ENCODE assay signal across 24 cellular contexts in the genomic region with DNA sequence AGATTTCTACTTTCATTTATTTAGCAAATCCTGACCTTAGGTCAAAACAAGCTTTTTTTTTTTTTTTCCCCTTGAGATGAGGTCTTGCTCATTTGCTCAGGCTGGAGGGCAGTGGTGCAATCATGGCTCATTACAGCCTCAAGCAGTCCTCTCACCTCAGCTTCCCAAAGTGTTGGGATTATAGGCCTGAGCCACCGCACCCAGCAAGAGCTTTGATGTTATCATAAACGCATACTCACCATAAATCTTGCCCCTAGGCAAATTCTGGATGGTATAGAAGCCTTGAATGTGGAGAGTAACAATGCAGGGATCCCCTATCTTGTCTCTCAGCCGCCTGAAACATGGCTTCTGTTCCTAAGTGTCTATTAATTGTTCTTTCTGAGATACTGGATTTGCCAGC. TPM values are rescaled to one million over a fixed set of nuclear protein-coding genes. Genes with fewer than 3 reads are reported as not detected.
A peak's percentile ranks its signal among the peaks of the same experiment; 100 is the strongest.
DNase-seq lines count a peak whose midpoint lies in the region; FAIRE-seq and TF ChIP-seq lines count a peak whose summit lies in the region.
"Had no signal": no experiment of that assay in that cellular context is flagged by ENCODE, and none has a peak within 500 bp of the region (broad histone marks: within the 10 kb centered on the region; RNA-seq: fewer than 3 reads in every experiment).

No MANE protein-coding gene starts in this region.

- H2BK5ac ChIP-seq in trophoblast cell (ENCODE audit: low read depth, low read length, poor library complexity) = no peak overlapping the region

- H4K20me1 ChIP-seq in mammary epithelial cell (ENCODE audit: insufficient read depth, low read length) = no peaks in the 10 kb centered on the region
- H4K20me1 ChIP-seq in keratinocyte (ENCODE audit: control insufficient read depth, extremely low read depth, insufficient read depth, low read length) = no peaks in the 10 kb centered on the region

- no peak overlapping the region for H3K4ac ChIP-seq in trophoblast cell (ENCODE audit: low read depth, low read length)

- H3K9me3 ChIP-seq in mammary epithelial cell (replicated peaks; ENCODE audit: insufficient read depth, low read length) (no peaks in the 10 kb centered on the region), keratinocyte (ENCODE audit: control insufficient read depth, low read depth, low read length) (no peaks in the 10 kb centered on the region), trophoblast cell (ENCODE audit: insufficient read depth, low read depth, low read length) (no peaks in the 10 kb centered on the region), MG63 (no peaks in the 10 kb centered on the region)
- H3K9me3 ChIP-seq: A549, Caco-2 had no signal

- TF ChIP-seq CTCF in mammary epithelial cell (conservative IDR thresholded peaks at IDR 0.05 in 1 of 2, IDR thresholded peaks at IDR 0.05 in 1 of 2; ENCODE audit: extremely low read depth in 1 of 2, insufficient read depth in 1 of 2, low read depth in 1 of 2, low read length in 2 of 2) (no peak), MCF 10A (IDR thresholded peaks at IDR 0.05; ENCODE audit: unreplicated experiment) (no peak), keratinocyte (optimal IDR thresholded peaks at IDR 0.05 in 1 of 3, IDR thresholded peaks at IDR 0.05 in 1 of 3, conservative IDR thresholded peaks at IDR 0.05 in 1 of 3; ENCODE audit: extremely low read depth in 1 of 3, insufficient read depth in 2 of 3, low read length in 3 of 3) (no peak)

- H3K27me3 Mint-ChIP-seq in MCF 10A (ENCODE audit: insufficient read depth, unreplicated experiment) = no peaks in the 10 kb centered on the region

- H2BK12ac ChIP-seq in trophoblast cell (ENCODE audit: low read length) = no peak overlapping the region

- 86% methylated on average over 3 of the region's 3 CpGs for WGBS in mammary epithelial cell (ENCODE audit: low coverage, missing lambda C conversion rate)
- no CpG with 5 or more reads among the region's 3 CpGs for WGBS in trophoblast cell (ENCODE audit: extremely low coverage, insufficient coverage, insufficient read length)

- H2BK120ac ChIP-seq in trophoblast cell (ENCODE audit: insufficient read depth, low read length, poor library complexity) = no peak overlapping the region

- no peaks in the 10 kb centered on the region for H3K27me3 ChIP-seq in mammary epithelial cell (ENCODE audit: insufficient read depth, low read length)
- H3K27me3 ChIP-seq in keratinocyte (ENCODE audit: control insufficient read depth, extremely low read depth, insufficient read depth, low read length) = no peaks in the 10 kb centered on the region
- H3K27me3 ChIP-seq in trophoblast cell (ENCODE audit: insufficient read depth, low read length) = no peaks in the 10 kb centered on the region
- no peaks in the 10 kb centered on the region for H3K27me3 ChIP-seq in MG63

- H3K79me1 ChIP-seq in trophoblast cell (ENCODE audit: low read length) = no peaks in the 10 kb centered on the region

- H3K36me3 ChIP-seq in mammary epithelial cell (ENCODE audit: insufficient read depth, low read length) (no peaks in the 10 kb centered on the region), keratinocyte (ENCODE audit: control insufficient read depth in 2 of 2, extremely low read depth in 1 of 2, insufficient read depth in 2 of 2, low read length in 2 of 2) (no peaks in the 10 kb centered on the region), trophoblast cell (ENCODE audit: control insufficient read depth in 1 of 2, insufficient read depth in 2 of 2, low read length in 2 of 2) (no peaks in the 10 kb centered on the region), MG63 (no peaks in the 10 kb centered on the region)

- peak; percentile 35 for DNase-seq in mammary epithelial cell
- no peak for DNase-seq in MCF 10A (ENCODE audit: unreplicated experiment)
- DNase-seq in keratinocyte (ENCODE audit: low read depth, low spot score) = no peak
- DNase-seq in trophoblast cell = peak; percentile 73 to 97
- no peak for DNase-seq in MG63
- DNase-seq in KG1 (lab: John Stamatoyannopoulos, UW) = no peak
- no peak for DNase-seq in EL
- DNase-seq: AML-193; Caco-2; CD4-positive, alpha-beta T cell; GDM1; GM23248; H7; HFFc6; IMR-90 had no signal

- H3K4me2 ChIP-seq in mammary epithelial cell (ENCODE audit: insufficient read depth, low read depth, low read length) (no peak overlapping the region), keratinocyte (ENCODE audit: control insufficient read depth, extremely low read depth, insufficient read depth, low read depth, low read length) (no peak overlapping the region), trophoblast cell (ENCODE audit: low read length) (no peak overlapping the region)
- H3K4me2 ChIP-seq: A549 had no signal

- no peaks in the 10 kb centered on the region for H3K36me3 Mint-ChIP-seq in MCF 10A (ENCODE audit: insufficient read depth, unreplicated experiment)

- H3K79me2 ChIP-seq in mammary epithelial cell (ENCODE audit: insufficient read depth, low read length) = no peaks in the 10 kb centered on the region
- no peaks in the 10 kb centered on the region for H3K79me2 ChIP-seq in keratinocyte (ENCODE audit: control insufficient read depth, insufficient read depth, low read length)
- no peaks in the 10 kb centered on the region for H3K79me2 ChIP-seq in trophoblast cell (ENCODE audit: control insufficient read depth, insufficient read depth, low read length, poor library complexity)

- H4K12ac ChIP-seq in trophoblast cell (ENCODE audit: low read depth, low read length) = no peak overlapping the region

- CTCF ChIA-PET in mammary epithelial cell (lab: Charles Lee; ENCODE audit: low non-redundant PET) = interaction anchor here (0.6 kb wide), 1 partner anchor 193 kb away, joined by 4 read pairs; no protein-coding TSS in a partner anchor
- CTCF ChIA-PET in MCF 10A (lab: Yijun Ruan, JAX) = interaction anchor here (0.6 to 1.3 kb wide), 4 partner anchors 30 to 1373 kb away, joined by 3 to 4 read pairs (median 3); no protein-coding TSS in a partner anchor

- no peak overlapping the region for H4K91ac ChIP-seq in trophoblast cell (ENCODE audit: low read depth, low read length)

- H3K18ac ChIP-seq in trophoblast cell (ENCODE audit: low read length) = no peak overlapping the region

- no peak overlapping the region for H3K27ac Mint-ChIP-seq in MCF 10A (ENCODE audit: low read depth, unreplicated experiment)
- H3K27ac Mint-ChIP-seq: CD4-positive, alpha-beta T cell; HFFc6 had no signal

- FAIRE-seq in keratinocyte (lab: Jason Lieb, UNC) = no peak
- FAIRE-seq: A549, D721Med, GM12892, GM18507 had no signal

- peaks cover under 1% of the 10 kb centered on the region for H3K4me1 ChIP-seq in mammary epithelial cell (ENCODE audit: insufficient read depth, low read length)
- H3K4me1 ChIP-seq in keratinocyte (ENCODE audit: control insufficient read depth, extremely low read depth, insufficient read depth, low read length) = peaks cover 5% of the 10 kb centered on the region
- peaks cover 0 to 2% of the 10 kb centered on the region in 2 experiments for H3K4me1 ChIP-seq in trophoblast cell (ENCODE audit: control insufficient read depth in 1 of 2, insufficient read depth in 2 of 2, low read length in 2 of 2)
- H3K4me1 ChIP-seq: A549 had no signal

- dilution Hi-C loops in mammary epithelial cell (cut with HindIII; ENCODE audit: low sequenced_read_pairs) (no loop called here), keratinocyte (cut with MboI; ENCODE audit: extremely low pct_ligation_motif_present, low sequenced_read_pairs) (no loop called here)

- no peak overlapping the region for H3K27ac ChIP-seq in mammary epithelial cell (ENCODE audit: insufficient read depth, low read depth, low read length)
- no peak overlapping the region for H3K27ac ChIP-seq in keratinocyte (ENCODE audit: control insufficient read depth, insufficient read depth, low read length)
- no peak overlapping the region for H3K27ac ChIP-seq in trophoblast cell (ENCODE audit: low read depth, low read length)
- H3K27ac ChIP-seq: 22Rv1, A549, C4-2B, GM23248, HL-60 had no signal

- H3K14ac ChIP-seq in trophoblast cell (ENCODE audit: low read length) = no peak overlapping the region

- H3K9me3 Mint-ChIP-seq in MCF 10A (ENCODE audit: unreplicated experiment) = no peaks in the 10 kb centered on the region
- H3K9me3 Mint-ChIP-seq: CD4-positive, alpha-beta T cell had no signal

- H3K4me1 Mint-ChIP-seq in MCF 10A (ENCODE audit: insufficient read depth, unreplicated experiment) = no peaks in the 10 kb centered on the region

- H3K9me1 ChIP-seq in keratinocyte (ENCODE audit: control insufficient read depth, extremely low read depth, insufficient read depth, low read length) = no peaks in the 10 kb centered on the region

- intact Hi-C loops in mammary epithelial cell (cut with micrococcal nuclease) (no loop called here), MCF 10A (cut with micrococcal nuclease) (no loop called here)

- no peak overlapping the region for H2AFZ ChIP-seq in mammary epithelial cell (ENCODE audit: low read depth, low read length)
- H2AFZ ChIP-seq in keratinocyte (ENCODE audit: control insufficient read depth, low read length) = peak overlapping the region; percentile 27
- no peak overlapping the region for H2AFZ ChIP-seq in trophoblast cell (ENCODE audit: insufficient read depth, low read length, poor library complexity)
- H2AFZ ChIP-seq: GM23248 had no signal

- no peak overlapping the region for H4K8ac ChIP-seq in trophoblast cell (ENCODE audit: low read depth, low read length)

- H3K23ac ChIP-seq in trophoblast cell (ENCODE audit: low read length) = no peak overlapping the region

- H3K4me3 ChIP-seq in mammary epithelial cell (replicated peaks in 1 of 3; ENCODE audit: insufficient read depth in 1 of 3, low read depth in 2 of 3, low read length in 3 of 3) = no peak overlapping the region
- H3K4me3 ChIP-seq in keratinocyte (ENCODE audit: control insufficient read depth in 2 of 3, extremely low read depth in 1 of 3, insufficient read depth in 2 of 3, low read depth in 1 of 3, low read length in 3 of 3) = no peak overlapping the region
- no peak overlapping the region for H3K4me3 ChIP-seq in trophoblast cell (ENCODE audit: low read depth, low read length)
- no peak overlapping the region for H3K4me3 ChIP-seq in MG63
- H3K4me3 ChIP-seq: A549, GM23248 had no signal

- in situ Hi-C loops in mammary epithelial cell (cut with MboI; ENCODE audit: low sequenced_read_pairs in 2 of 2) = no loop called here

- H3K9ac ChIP-seq in mammary epithelial cell (ENCODE audit: insufficient read depth, low read length) (no peak overlapping the region), keratinocyte (ENCODE audit: control insufficient read depth, extremely low read depth, insufficient read depth, low read length) (no peak overlapping the region), trophoblast cell (ENCODE audit: low read length) (no peak overlapping the region)
- H3K9ac ChIP-seq: GM23248 had no signal

- H3K4me3 Mint-ChIP-seq in MCF 10A (ENCODE audit: unreplicated experiment) = no peak overlapping the region
- H3K4me3 Mint-ChIP-seq: CD4-positive, alpha-beta T cell; HFFc6 had no signal

- POLR2A ChIA-PET in MCF 10A (lab: Yijun Ruan, JAX) = interaction anchor here (0.8 kb wide), 1 partner anchor 13 kb away, joined by 3 read pairs; no protein-coding TSS in a partner anchor

- H2AK5ac ChIP-seq in trophoblast cell (ENCODE audit: low read length) = no peak overlapping the region

- BruUV-seq in mammary epithelial cell (replicated peaks; lab: Mats Ljungman, UMichigan) = no TSS peak
- BruUV-seq in MCF 10A (replicated peaks; lab: Mats Ljungman, UMichigan) = no TSS peak

RNA-seq across cellular contexts. Expression of gene CLDN8, which starts 24.8 kb away (rescaled TPM):
- total RNA-seq in mammary epithelial cell (1 to 10 TPM in 1 of 2 donors, not detected in 1; 1.3 TPM), MCF 10A (2022) (not detected in 2 replicates)
- polyA plus RNA-seq in mammary epithelial cell (0.06 TPM), keratinocyte (0.07 to 0.18 TPM in 2 of 3 replicates, not detected in the other)
- polyA minus RNA-seq in mammary epithelial cell (not detected), keratinocyte (not detected in 3 replicates)
- polyA plus RNA-seq in keratinocyte (2011; ENCODE audit: low read depth) = 0.12 TPM
- not detected in 2 replicates for polyA plus RNA-seq in keratinocyte (2011; cell fraction: cytosol; rRNA removed)
- 0.28 TPM in 1 of 2 replicates, not detected in the other for polyA plus RNA-seq in keratinocyte (2011; cell fraction: nucleus; rRNA removed)
- 0.07 TPM in 1 of 2 replicates, not detected in the other for polyA plus RNA-seq in keratinocyte (2012; ENCODE audit: low replicate concordance)
- not detected for polyA minus RNA-seq in keratinocyte (2011; cell fraction: cytosol; rRNA and poly(A)+ RNA removed)
- polyA minus RNA-seq in keratinocyte (2011; cell fraction: nucleus; rRNA and poly(A)+ RNA removed) = not detected in 2 replicates
- 0.03 TPM in 2 replicates for polyA plus RNA-seq in trophoblast cell (2013)
- total RNA-seq in MG63 (2014; rRNA removed; shearing (Covaris generic); ENCODE audit: low replicate concordance) = not detected in 2 replicates
- total RNA-seq: Caco-2; CD4-positive, alpha-beta T cell; GM23248; H7; HFFc6; HT1080; IMR-90 had no signal
- polyA plus RNA-seq: A549, BJ, GM23248, IMR-90 had no signal

RNA-seq across cellular contexts. Expression of gene KRTAP24-1, which starts 42.1 kb away (rescaled TPM):
- total RNA-seq in mammary epithelial cell (not detected), MCF 10A (2022) (not detected in 2 replicates)
- polyA plus RNA-seq in mammary epithelial cell (not detected), keratinocyte (not detected in 3 replicates)
- polyA minus RNA-seq in mammary epithelial cell (not detected), keratinocyte (not detected in 3 replicates)
- polyA plus RNA-seq in keratinocyte (2011; ENCODE audit: low read depth) = not detected
- not detected in 2 replicates for polyA plus RNA-seq in keratinocyte (2011; cell fraction: cytosol; rRNA removed)
- polyA plus RNA-seq in keratinocyte (2011; cell fraction: nucleus; rRNA removed) = not detected in 2 replicates
- not detected in 2 replicates for polyA plus RNA-seq in keratinocyte (2012; ENCODE audit: low replicate concordance)
- polyA minus RNA-seq in keratinocyte (2011; cell fraction: cytosol; rRNA and poly(A)+ RNA removed) = not detected
- polyA minus RNA-seq in keratinocyte (2011; cell fraction: nucleus; rRNA and poly(A)+ RNA removed) = not detected in 2 replicates
- polyA plus RNA-seq in trophoblast cell (2013) = not detected in 2 replicates
- not detected in 2 replicates for total RNA-seq in MG63 (2014; rRNA removed; shearing (Covaris generic); ENCODE audit: low replicate concordance)
- total RNA-seq: Caco-2; CD4-positive, alpha-beta T cell; GM23248; H7; HFFc6; HT1080; IMR-90 had no signal
- polyA plus RNA-seq: A549, BJ, GM23248, IMR-90 had no signal

RNA-seq across cellular contexts. Expression of gene KRTAP25-1, which starts 48.7 kb away (rescaled TPM):
- total RNA-seq in mammary epithelial cell = not detected
- polyA plus RNA-seq in mammary epithelial cell = not detected
- not detected for polyA minus RNA-seq in mammary epithelial cell
- not detected in 2 replicates for total RNA-seq in MCF 10A (2022)
- not detected in 3 replicates for polyA plus RNA-seq in keratinocyte
- polyA plus RNA-seq in keratinocyte (2011; ENCODE audit: low read depth) = not detected
- polyA plus RNA-seq in keratinocyte (2011; cell fraction: cytosol; rRNA removed) = not detected in 2 replicates
- polyA plus RNA-seq in keratinocyte (2011; cell fraction: nucleus; rRNA removed) = not detected in 2 replicates
- not detected in 2 replicates for polyA plus RNA-seq in keratinocyte (2012; ENCODE audit: low replicate concordance)
- not detected in 3 replicates for polyA minus RNA-seq in keratinocyte
- polyA minus RNA-seq in keratinocyte (2011; cell fraction: cytosol; rRNA and poly(A)+ RNA removed) = not detected
- not detected in 2 replicates for polyA minus RNA-seq in keratinocyte (2011; cell fraction: nucleus; rRNA and poly(A)+ RNA removed)
- polyA plus RNA-seq in trophoblast cell (2013) = not detected in 2 replicates
- total RNA-seq in MG63 (2014; rRNA removed; shearing (Covaris generic); ENCODE audit: low replicate concordance) = not detected in 2 replicates
- total RNA-seq: Caco-2; CD4-positive, alpha-beta T cell; GM23248; H7; HFFc6; HT1080; IMR-90 had no signal
- polyA plus RNA-seq: A549, BJ, GM23248, IMR-90 had no signal

Comparison
In these comparisons a context has a peak if more than half of its experiments do, and no peak if none do; other contexts are left out.
1. DNase-seq: peak in mammary epithelial cell (single experiment) and trophoblast cell (2 of 2); none in MCF 10A (single experiment), keratinocyte (single experiment), MG63 (single experiment), KG1 (single experiment) and EL (single experiment).